10 cellular contexts compared by ENCODE assay signal in the genomic region with DNA sequence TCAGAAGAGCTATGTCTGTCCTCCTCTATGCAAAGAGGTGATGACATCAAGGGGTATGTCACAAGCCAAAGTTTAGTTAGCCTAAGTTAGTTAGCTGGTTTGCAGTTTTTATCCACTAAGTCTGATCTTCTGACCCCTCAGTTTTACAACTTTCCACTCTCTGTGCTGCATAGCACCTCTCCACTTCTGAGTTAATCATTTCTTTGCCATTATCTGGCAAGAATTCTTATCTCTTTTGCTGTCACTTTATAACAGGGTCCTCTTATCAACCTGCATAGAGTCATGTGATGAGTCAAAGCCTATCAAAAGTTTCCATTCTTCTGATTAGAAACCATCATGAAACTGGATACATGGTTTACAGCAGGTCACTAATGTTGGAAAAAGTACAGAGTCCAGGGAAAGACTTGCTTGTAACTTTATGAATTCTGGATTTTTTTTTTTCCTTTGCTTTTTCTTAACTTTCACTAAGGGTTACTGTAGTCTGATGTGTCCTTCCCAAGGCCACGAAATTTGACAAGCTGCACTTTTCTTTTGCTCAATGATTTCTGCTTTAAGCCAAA. TPM values are rescaled to one million over a fixed set of nuclear protein-coding genes. Genes with fewer than 3 reads are reported as not detected.
A peak's percentile ranks its signal among the peaks of the same experiment; 100 is the strongest.
DNase-seq lines count a peak whose midpoint lies in the region; ATAC-seq and TF ChIP-seq lines count a peak whose summit lies in the region.
"Had no signal": no experiment of that assay in that cellular context is flagged by ENCODE, and none has a peak within 500 bp of the region (broad histone marks: within the 10 kb centered on the region; RNA-seq: fewer than 3 reads in every experiment).

A gene (plus strand): TSS at position 447 of the 560 bp plus-strand sequence. CDS start 138 bp downstream, outside the sequence.

- CTCF ChIA-PET in activated CD4-positive, alpha-beta memory T cell treated with anti-CD3 and anti-CD28 coated beads, Interleukin-2, amount 10 ng/mL, durations not matched to agents 7 days and 5 days (lab: Charles Lee) = no interaction called here
- CTCF ChIA-PET in CD4-positive, alpha-beta T cell (lab: Charles Lee) = no interaction called here

- peaks cover 67% of the 10 kb centered on the region for H3K27me3 ChIP-seq in skeletal muscle satellite cell (ENCODE audit: control insufficient read depth, insufficient read depth, low read length)
- H3K27me3 ChIP-seq in CD4-positive, alpha-beta T cell (ENCODE audit: control insufficient read depth, insufficient read depth, low read length) = peaks cover 52% of the 10 kb centered on the region

- H3K27ac ChIP-seq in CD4-positive, alpha-beta T cell (ENCODE audit: low read depth, low read length) = no peak within 1 kb of the TSS

- H3K4me1 Mint-ChIP-seq in T-helper 1 cell treated with Interleukin-12 subunit alpha and Interleukin-12 subunit beta and Interleukin-4 antibody, amounts not matched to agents 30 μg/mL and 1 μg/mL, for 36 hours (ENCODE audit: low read depth) = peaks cover 5% of the 10 kb centered on the region
- H3K4me1 Mint-ChIP-seq in activated CD4-positive, alpha-beta memory T cell treated with anti-CD3 and anti-CD28 coated beads, Interleukin-2, amount 10 ng/mL, durations not matched to agents 7 days and 5 days = peaks cover 6% of the 10 kb centered on the region
- peaks cover 10% of the 10 kb centered on the region for H3K4me1 Mint-ChIP-seq in CD4-positive, alpha-beta T cell (ENCODE audit: low read depth)

- TF ChIP-seq CTCF in CD4-positive, alpha-beta T cell (IDR thresholded peaks at IDR 0.05) = no peak
- no peak for TF ChIP-seq CTCF in lower leg skin (IDR thresholded peaks at IDR 0.05)

- TF ChIP-seq POLR2A in lower leg skin (IDR thresholded peaks at IDR 0.05) = no peak

- POLR2A ChIA-PET in activated CD4-positive, alpha-beta memory T cell treated with anti-CD3 and anti-CD28 coated beads, Interleukin-2, amount 10 ng/mL, durations not matched to agents 7 days and 5 days (lab: Charles Lee) = interaction anchor here (1.4 kb wide), 1 partner anchor 10 kb away, joined by 3 read pairs; no protein-coding TSS in a partner anchor
- POLR2A ChIA-PET in CD4-positive, alpha-beta T cell (lab: Charles Lee) = no interaction called here

- 88 to 95% methylated on average over 1 of the region's 1 CpG for WGBS in lower leg skin, 2 donors

- peak within 1 kb of the TSS; percentile 73 for H3K4me3 Mint-ChIP-seq in T-helper 1 cell treated with Interleukin-12 subunit alpha and Interleukin-12 subunit beta and Interleukin-4 antibody, amounts not matched to agents 30 μg/mL and 1 μg/mL, for 36 hours
- peak within 1 kb of the TSS; percentile 39 for H3K4me3 Mint-ChIP-seq in activated CD4-positive, alpha-beta memory T cell treated with anti-CD3 and anti-CD28 coated beads, Interleukin-2, amount 10 ng/mL, durations not matched to agents 7 days and 5 days
- H3K4me3 Mint-ChIP-seq in CD4-positive, alpha-beta T cell = no peak within 1 kb of the TSS

- H3K9me3 Mint-ChIP-seq in T-helper 1 cell treated with Interleukin-12 subunit alpha and Interleukin-12 subunit beta and Interleukin-4 antibody, amounts not matched to agents 30 μg/mL and 1 μg/mL, for 36 hours = no peaks in the 10 kb centered on the region
- H3K9me3 Mint-ChIP-seq in activated CD4-positive, alpha-beta memory T cell treated with anti-CD3 and anti-CD28 coated beads, Interleukin-2, amount 10 ng/mL, durations not matched to agents 7 days and 5 days = no peaks in the 10 kb centered on the region
- no peaks in the 10 kb centered on the region for H3K9me3 Mint-ChIP-seq in CD4-positive, alpha-beta T cell

- H3K36me3 Mint-ChIP-seq in T-helper 1 cell treated with Interleukin-12 subunit alpha and Interleukin-12 subunit beta and Interleukin-4 antibody, amounts not matched to agents 30 μg/mL and 1 μg/mL, for 36 hours (ENCODE audit: low read depth) = no peaks in the 10 kb centered on the region
- no peaks in the 10 kb centered on the region for H3K36me3 Mint-ChIP-seq in activated CD4-positive, alpha-beta memory T cell treated with anti-CD3 and anti-CD28 coated beads, Interleukin-2, amount 10 ng/mL, durations not matched to agents 7 days and 5 days (ENCODE audit: low read depth)
- no peaks in the 10 kb centered on the region for H3K36me3 Mint-ChIP-seq in CD4-positive, alpha-beta T cell (ENCODE audit: low read depth)

- H3K4me1 ChIP-seq in skeletal muscle satellite cell (ENCODE audit: control insufficient read depth, insufficient read depth, low read length) = peaks cover 11% of the 10 kb centered on the region
- H3K4me1 ChIP-seq: prostate gland had no signal

- H3K9ac ChIP-seq in skeletal muscle satellite cell (ENCODE audit: low read depth, low read length) = no peak within 1 kb of the TSS

- no peaks in the 10 kb centered on the region for H3K36me3 ChIP-seq in skeletal muscle satellite cell (ENCODE audit: insufficient read depth, low read length)
- H3K36me3 ChIP-seq: prostate gland had no signal

- intact Hi-C loops in CD4-positive, alpha-beta T cell (cut with DNase I, micrococcal nuclease) = no loop called here
- intact Hi-C loops in lower leg skin (cut with DNase I; ENCODE audit: low total_unique reads) = no loop called here

- DNase-seq in T-helper 1 cell = no peak
- no peak for DNase-seq in activated CD4-positive, alpha-beta memory T cell treated with anti-CD3 and anti-CD28 coated beads, Interleukin-2, amount 10 ng/mL, durations not matched to agents 7 days and 5 days
- no peak for DNase-seq in CD4-positive, alpha-beta T cell
- DNase-seq in NCI-H1417 (lab: John Stamatoyannopoulos, UW) = no peak
- DNase-seq in lower leg skin (ENCODE audit: low spot score in 2 of 2) = no peak

- no peaks in the 10 kb centered on the region for H3K9me3 ChIP-seq in iPS-18c (ENCODE audit: control insufficient read depth, insufficient read depth, low read length)
- H3K9me3 ChIP-seq in skeletal muscle satellite cell (replicated peaks; ENCODE audit: low read length) = no peaks in the 10 kb centered on the region
- no peaks in the 10 kb centered on the region for H3K9me3 ChIP-seq in CD4-positive, alpha-beta T cell (ENCODE audit: control insufficient read depth, low read length)
- H3K9me3 ChIP-seq: prostate gland had no signal

- ATAC-seq in CD4-positive, alpha-beta T cell (ENCODE audit: poor library complexity) = no peak

- H3K4me3 ChIP-seq in iPS-18c (ENCODE audit: insufficient read depth, low read depth, low read length) (peak within 1 kb of the TSS; percentile 77), skeletal muscle satellite cell (ENCODE audit: low read length) (no peak within 1 kb of the TSS), lower leg skin (ENCODE audit: low read depth, poor library complexity, severe bottlenecking) (no peak within 1 kb of the TSS)

- H3K4me2 ChIP-seq in skeletal muscle satellite cell (ENCODE audit: low read length) = peak within 1 kb of the TSS; percentile 91

- H3K27ac Mint-ChIP-seq in T-helper 1 cell treated with Interleukin-12 subunit alpha and Interleukin-12 subunit beta and Interleukin-4 antibody, amounts not matched to agents 30 μg/mL and 1 μg/mL, for 36 hours = no peak within 1 kb of the TSS
- H3K27ac Mint-ChIP-seq in activated CD4-positive, alpha-beta memory T cell treated with anti-CD3 and anti-CD28 coated beads, Interleukin-2, amount 10 ng/mL, durations not matched to agents 7 days and 5 days = no peak within 1 kb of the TSS
- H3K27ac Mint-ChIP-seq in CD4-positive, alpha-beta T cell = no peak within 1 kb of the TSS

- H3K27me3 Mint-ChIP-seq in T-helper 1 cell treated with Interleukin-12 subunit alpha and Interleukin-12 subunit beta and Interleukin-4 antibody, amounts not matched to agents 30 μg/mL and 1 μg/mL, for 36 hours (ENCODE audit: low read depth) = peaks cover 63% of the 10 kb centered on the region
- peaks cover 48% of the 10 kb centered on the region for H3K27me3 Mint-ChIP-seq in activated CD4-positive, alpha-beta memory T cell treated with anti-CD3 and anti-CD28 coated beads, Interleukin-2, amount 10 ng/mL, durations not matched to agents 7 days and 5 days
- peaks cover 70% of the 10 kb centered on the region for H3K27me3 Mint-ChIP-seq in CD4-positive, alpha-beta T cell

RNA-seq across cellular contexts. Expression of the gene that starts here (rescaled TPM):
- under 1 TPM; 0.13 to 0.15 TPM for total RNA-seq in activated CD4-positive, alpha-beta memory T cell treated with anti-CD3 and anti-CD28 coated beads, Interleukin-2, amount 10 ng/mL, durations not matched to agents 7 days and 5 days
- 0.44 TPM in 1 of 2 replicates, not detected in the other for total RNA-seq in skeletal muscle satellite cell (2012; rRNA removed)
- total RNA-seq in CD4-positive, alpha-beta T cell = not detected
- 1 to 10 TPM in 2 of 4 donors, under 1 TPM in 2; 0.59 to 2.4 (median 1.2) TPM for total RNA-seq in lower leg skin
- total RNA-seq: LHCN-M2 had no signal
